Comparison of ENCODE assay signal across 9 cellular contexts in genomic region chr6:76594109-76594508, GRCh38.
"Had no signal": no experiment of that assay in that cellular context is flagged by ENCODE, and none has a peak within 500 bp of the region (broad histone marks: within the 10 kb centered on the region; RNA-seq: fewer than 3 reads in every experiment).

No MANE protein-coding gene starts in this region.

- H3K27ac ChIP-seq: GM23248 had no signal

- H2AFZ ChIP-seq: GM23248 had no signal

- ATAC-seq: K562 had no signal

- DNase-seq: GM23248, GOT3, H9, HCEC 1CT, IMR-90, KG1 had no signal

- H3K4me3 ChIP-seq: GM23248, K562 had no signal

- H3K9ac ChIP-seq: GM23248 had no signal

- FAIRE-seq: H54, HTR-8/SVneo, K562 had no signal
